Comparison of ENCODE assay signal across 2 cellular contexts in the genomic region with DNA sequence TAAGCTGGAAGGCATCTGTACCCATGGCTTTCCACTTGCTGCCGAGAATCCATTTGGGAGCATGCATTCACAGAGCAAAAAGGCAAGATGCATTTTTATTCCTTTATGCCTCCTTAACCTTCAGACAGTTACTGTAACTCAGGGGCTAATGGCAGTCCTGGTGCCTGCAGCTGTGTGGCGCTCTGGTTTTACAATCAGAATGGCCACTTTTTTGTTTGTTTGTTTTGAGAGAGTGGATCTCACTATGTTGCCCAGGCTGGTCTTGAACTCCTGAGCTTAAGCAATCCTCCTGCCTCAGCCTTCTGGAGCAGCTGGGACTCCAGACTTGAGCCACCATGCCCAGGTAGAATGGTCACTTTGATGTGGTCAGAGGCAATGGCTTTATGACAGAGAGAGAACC.
TF ChIP-seq lines count a peak whose summit lies in the region.

No MANE protein-coding gene starts in this region.

TF ChIP-seq in SK-N-SH, 30 proteins besides CTCF, POLR2A, EP300 and RAD21 (continued from another document):
- TF ChIP-seq, protein P1, sequence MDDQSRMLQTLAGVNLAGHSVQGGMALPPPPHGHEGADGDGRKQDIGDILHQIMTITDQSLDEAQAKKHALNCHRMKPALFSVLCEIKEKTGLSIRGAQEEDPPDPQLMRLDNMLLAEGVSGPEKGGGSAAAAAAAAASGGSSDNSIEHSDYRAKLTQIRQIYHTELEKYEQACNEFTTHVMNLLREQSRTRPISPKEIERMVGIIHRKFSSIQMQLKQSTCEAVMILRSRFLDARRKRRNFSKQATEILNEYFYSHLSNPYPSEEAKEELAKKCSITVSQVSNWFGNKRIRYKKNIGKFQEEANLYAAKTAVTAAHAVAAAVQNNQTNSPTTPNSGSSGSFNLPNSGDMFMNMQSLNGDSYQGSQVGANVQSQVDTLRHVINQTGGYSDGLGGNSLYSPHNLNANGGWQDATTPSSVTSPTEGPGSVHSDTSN (IDR thresholded peaks at IDR 0.05), result no peak
- TF ChIP-seq SIN3A (IDR thresholded peaks at IDR 0.05; ENCODE audit: borderline replicate concordance, low read depth, low read length) (no peak), FOXM1 (IDR thresholded peaks at IDR 0.05; ENCODE audit: low read depth) (no peak), JUND (IDR thresholded peaks at IDR 0.05) (no peak), TAF1 (IDR thresholded peaks at IDR 0.05; ENCODE audit: borderline replicate concordance, low read depth, low read length) (no peak), FOSL2 (IDR thresholded peaks at IDR 0.05; ENCODE audit: borderline replicate concordance, low read depth) (no peak), NFIC (IDR thresholded peaks at IDR 0.05; ENCODE audit: borderline replicate concordance) (no peak), YY1 (IDR thresholded peaks at IDR 0.05; ENCODE audit: low read depth) (no peak)
- TF ChIP-seq, protein P2, sequence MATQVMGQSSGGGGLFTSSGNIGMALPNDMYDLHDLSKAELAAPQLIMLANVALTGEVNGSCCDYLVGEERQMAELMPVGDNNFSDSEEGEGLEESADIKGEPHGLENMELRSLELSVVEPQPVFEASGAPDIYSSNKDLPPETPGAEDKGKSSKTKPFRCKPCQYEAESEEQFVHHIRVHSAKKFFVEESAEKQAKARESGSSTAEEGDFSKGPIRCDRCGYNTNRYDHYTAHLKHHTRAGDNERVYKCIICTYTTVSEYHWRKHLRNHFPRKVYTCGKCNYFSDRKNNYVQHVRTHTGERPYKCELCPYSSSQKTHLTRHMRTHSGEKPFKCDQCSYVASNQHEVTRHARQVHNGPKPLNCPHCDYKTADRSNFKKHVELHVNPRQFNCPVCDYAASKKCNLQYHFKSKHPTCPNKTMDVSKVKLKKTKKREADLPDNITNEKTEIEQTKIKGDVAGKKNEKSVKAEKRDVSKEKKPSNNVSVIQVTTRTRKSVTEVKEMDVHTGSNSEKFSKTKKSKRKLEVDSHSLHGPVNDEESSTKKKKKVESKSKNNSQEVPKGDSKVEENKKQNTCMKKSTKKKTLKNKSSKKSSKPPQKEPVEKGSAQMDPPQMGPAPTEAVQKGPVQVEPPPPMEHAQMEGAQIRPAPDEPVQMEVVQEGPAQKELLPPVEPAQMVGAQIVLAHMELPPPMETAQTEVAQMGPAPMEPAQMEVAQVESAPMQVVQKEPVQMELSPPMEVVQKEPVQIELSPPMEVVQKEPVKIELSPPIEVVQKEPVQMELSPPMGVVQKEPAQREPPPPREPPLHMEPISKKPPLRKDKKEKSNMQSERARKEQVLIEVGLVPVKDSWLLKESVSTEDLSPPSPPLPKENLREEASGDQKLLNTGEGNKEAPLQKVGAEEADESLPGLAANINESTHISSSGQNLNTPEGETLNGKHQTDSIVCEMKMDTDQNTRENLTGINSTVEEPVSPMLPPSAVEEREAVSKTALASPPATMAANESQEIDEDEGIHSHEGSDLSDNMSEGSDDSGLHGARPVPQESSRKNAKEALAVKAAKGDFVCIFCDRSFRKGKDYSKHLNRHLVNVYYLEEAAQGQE (IDR thresholded peaks at IDR 0.05; ENCODE audit: low read depth, low read length), result no peak
- TF ChIP-seq, protein P3, sequence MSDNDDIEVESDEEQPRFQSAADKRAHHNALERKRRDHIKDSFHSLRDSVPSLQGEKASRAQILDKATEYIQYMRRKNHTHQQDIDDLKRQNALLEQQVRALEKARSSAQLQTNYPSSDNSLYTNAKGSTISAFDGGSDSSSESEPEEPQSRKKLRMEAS (IDR thresholded peaks at IDR 0.05; ENCODE audit: low read depth), result no peak
- TF ChIP-seq, protein P4, sequence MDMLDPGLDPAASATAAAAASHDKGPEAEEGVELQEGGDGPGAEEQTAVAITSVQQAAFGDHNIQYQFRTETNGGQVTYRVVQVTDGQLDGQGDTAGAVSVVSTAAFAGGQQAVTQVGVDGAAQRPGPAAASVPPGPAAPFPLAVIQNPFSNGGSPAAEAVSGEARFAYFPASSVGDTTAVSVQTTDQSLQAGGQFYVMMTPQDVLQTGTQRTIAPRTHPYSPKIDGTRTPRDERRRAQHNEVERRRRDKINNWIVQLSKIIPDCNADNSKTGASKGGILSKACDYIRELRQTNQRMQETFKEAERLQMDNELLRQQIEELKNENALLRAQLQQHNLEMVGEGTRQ (IDR thresholded peaks at IDR 0.05; ENCODE audit: borderline replicate concordance, low read depth, low read length), result no peak

TF ChIP-seq in SK-N-SH treated with all-trans-retinoic acid at 6 μM for 48 hours, 23 proteins besides CTCF, POLR2A, EP300 and RAD21 (continued from another document):
- TF ChIP-seq, protein P5, sequence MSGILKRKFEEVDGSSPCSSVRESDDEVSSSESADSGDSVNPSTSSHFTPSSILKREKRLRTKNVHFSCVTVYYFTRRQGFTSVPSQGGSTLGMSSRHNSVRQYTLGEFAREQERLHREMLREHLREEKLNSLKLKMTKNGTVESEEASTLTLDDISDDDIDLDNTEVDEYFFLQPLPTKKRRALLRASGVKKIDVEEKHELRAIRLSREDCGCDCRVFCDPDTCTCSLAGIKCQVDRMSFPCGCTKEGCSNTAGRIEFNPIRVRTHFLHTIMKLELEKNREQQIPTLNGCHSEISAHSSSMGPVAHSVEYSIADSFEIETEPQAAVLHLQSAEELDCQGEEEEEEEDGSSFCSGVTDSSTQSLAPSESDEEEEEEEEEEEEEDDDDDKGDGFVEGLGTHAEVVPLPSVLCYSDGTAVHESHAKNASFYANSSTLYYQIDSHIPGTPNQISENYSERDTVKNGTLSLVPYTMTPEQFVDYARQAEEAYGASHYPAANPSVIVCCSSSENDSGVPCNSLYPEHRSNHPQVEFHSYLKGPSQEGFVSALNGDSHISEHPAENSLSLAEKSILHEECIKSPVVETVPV (CRISPR knock-in tag; IDR thresholded peaks at IDR 0.05), result no peak
- TF ChIP-seq, protein P6, sequence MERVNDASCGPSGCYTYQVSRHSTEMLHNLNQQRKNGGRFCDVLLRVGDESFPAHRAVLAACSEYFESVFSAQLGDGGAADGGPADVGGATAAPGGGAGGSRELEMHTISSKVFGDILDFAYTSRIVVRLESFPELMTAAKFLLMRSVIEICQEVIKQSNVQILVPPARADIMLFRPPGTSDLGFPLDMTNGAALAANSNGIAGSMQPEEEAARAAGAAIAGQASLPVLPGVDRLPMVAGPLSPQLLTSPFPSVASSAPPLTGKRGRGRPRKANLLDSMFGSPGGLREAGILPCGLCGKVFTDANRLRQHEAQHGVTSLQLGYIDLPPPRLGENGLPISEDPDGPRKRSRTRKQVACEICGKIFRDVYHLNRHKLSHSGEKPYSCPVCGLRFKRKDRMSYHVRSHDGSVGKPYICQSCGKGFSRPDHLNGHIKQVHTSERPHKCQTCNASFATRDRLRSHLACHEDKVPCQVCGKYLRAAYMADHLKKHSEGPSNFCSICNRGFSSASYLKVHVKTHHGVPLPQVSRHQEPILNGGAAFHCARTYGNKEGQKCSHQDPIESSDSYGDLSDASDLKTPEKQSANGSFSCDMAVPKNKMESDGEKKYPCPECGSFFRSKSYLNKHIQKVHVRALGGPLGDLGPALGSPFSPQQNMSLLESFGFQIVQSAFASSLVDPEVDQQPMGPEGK (CRISPR knock-in tag; IDR thresholded peaks at IDR 0.05; ENCODE audit: borderline replicate concordance), result no peak
- TF ChIP-seq CSDC2 (CRISPR knock-in tag; IDR thresholded peaks at IDR 0.05) (no peak), OSR1 (CRISPR knock-in tag; IDR thresholded peaks at IDR 0.05) (no peak), ZNF8 (CRISPR knock-in tag; IDR thresholded peaks at IDR 0.05) (no peak), ZNF565 (CRISPR knock-in tag; conservative IDR thresholded peaks at IDR 0.05; ENCODE audit: low read depth) (no peak), ZC3H10 (CRISPR knock-in tag; IDR thresholded peaks at IDR 0.05) (no peak), RARB (CRISPR knock-in tag; IDR thresholded peaks at IDR 0.05) (no peak), TOX (CRISPR knock-in tag; IDR thresholded peaks at IDR 0.05; ENCODE audit: borderline replicate concordance) (no peak), SNAI2 (CRISPR knock-in tag; IDR thresholded peaks at IDR 0.05) (no peak), ISL1 (CRISPR knock-in tag; IDR thresholded peaks at IDR 0.05) (no peak)
- TF ChIP-seq, protein P7, sequence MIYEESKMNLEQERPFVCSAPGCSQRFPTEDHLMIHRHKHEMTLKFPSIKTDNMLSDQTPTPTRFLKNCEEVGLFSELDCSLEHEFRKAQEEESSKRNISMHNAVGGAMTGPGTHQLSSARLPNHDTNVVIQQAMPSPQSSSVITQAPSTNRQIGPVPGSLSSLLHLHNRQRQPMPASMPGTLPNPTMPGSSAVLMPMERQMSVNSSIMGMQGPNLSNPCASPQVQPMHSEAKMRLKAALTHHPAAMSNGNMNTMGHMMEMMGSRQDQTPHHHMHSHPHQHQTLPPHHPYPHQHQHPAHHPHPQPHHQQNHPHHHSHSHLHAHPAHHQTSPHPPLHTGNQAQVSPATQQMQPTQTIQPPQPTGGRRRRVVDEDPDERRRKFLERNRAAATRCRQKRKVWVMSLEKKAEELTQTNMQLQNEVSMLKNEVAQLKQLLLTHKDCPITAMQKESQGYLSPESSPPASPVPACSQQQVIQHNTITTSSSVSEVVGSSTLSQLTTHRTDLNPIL (CRISPR knock-in tag; IDR thresholded peaks at IDR 0.05; ENCODE audit: low read depth), result no peak
- TF ChIP-seq, protein P8, sequence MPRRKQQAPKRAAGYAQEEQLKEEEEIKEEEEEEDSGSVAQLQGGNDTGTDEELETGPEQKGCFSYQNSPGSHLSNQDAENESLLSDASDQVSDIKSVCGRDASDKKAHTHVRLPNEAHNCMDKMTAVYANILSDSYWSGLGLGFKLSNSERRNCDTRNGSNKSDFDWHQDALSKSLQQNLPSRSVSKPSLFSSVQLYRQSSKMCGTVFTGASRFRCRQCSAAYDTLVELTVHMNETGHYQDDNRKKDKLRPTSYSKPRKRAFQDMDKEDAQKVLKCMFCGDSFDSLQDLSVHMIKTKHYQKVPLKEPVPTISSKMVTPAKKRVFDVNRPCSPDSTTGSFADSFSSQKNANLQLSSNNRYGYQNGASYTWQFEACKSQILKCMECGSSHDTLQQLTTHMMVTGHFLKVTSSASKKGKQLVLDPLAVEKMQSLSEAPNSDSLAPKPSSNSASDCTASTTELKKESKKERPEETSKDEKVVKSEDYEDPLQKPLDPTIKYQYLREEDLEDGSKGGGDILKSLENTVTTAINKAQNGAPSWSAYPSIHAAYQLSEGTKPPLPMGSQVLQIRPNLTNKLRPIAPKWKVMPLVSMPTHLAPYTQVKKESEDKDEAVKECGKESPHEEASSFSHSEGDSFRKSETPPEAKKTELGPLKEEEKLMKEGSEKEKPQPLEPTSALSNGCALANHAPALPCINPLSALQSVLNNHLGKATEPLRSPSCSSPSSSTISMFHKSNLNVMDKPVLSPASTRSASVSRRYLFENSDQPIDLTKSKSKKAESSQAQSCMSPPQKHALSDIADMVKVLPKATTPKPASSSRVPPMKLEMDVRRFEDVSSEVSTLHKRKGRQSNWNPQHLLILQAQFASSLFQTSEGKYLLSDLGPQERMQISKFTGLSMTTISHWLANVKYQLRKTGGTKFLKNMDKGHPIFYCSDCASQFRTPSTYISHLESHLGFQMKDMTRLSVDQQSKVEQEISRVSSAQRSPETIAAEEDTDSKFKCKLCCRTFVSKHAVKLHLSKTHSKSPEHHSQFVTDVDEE (CRISPR knock-in tag; IDR thresholded peaks at IDR 0.05), result no peak
TF ChIP-seq in SK-N-SH treated with all-trans-retinoic acid at 6 μM for 48 hours: peak in this region for 0.
